Comparison of ENCODE assay signal across 16 cellular contexts in genomic region chr17:79722787-79723186, GRCh38. TPM values are rescaled to one million over a fixed set of nuclear protein-coding genes. Genes with fewer than 3 reads are reported as not detected.
"Had no signal": no experiment of that assay in that cellular context is flagged by ENCODE, and none has a peak within 500 bp of the region (broad histone marks: within the 10 kb centered on the region; RNA-seq: fewer than 3 reads in every experiment).

No MANE protein-coding gene starts in this region.

- H3K4me3 ChIP-seq: SJSA1, SK-N-MC had no signal

- H3K4me2 ChIP-seq: KMS-11 had no signal

- H3K4me1 ChIP-seq: SJSA1 had no signal

- FAIRE-seq: RCC 7860 had no signal

- H3K9me3 ChIP-seq: SJSA1 had no signal

- H3K9ac ChIP-seq: KMS-11 had no signal

- H3K36me3 ChIP-seq: SJSA1 had no signal

- H3K27ac ChIP-seq: KMS-11, SJSA1, SK-N-MC had no signal

- DNase-seq: IMR-90, MM.1S, NCI-H1105, NCI-H1436 treated with DMSO at 0.1 percent for 48 hours, NCI-H2081, NCI-H2107, NCI-H2227 treated with DMSO at 0.1 percent for 48 hours, NCI-H774, Right ventricle myocardium superior, SIG-M5 had no signal

RNA-seq across cellular contexts. Expression of gene ENPP7, which starts 8.0 kb away (rescaled TPM):
- total RNA-seq: IMR-90, M059J, NCI-H460, Right ventricle myocardium superior, SJSA1 had no signal
- polyA plus RNA-seq: IMR-90 had no signal
